In genomic region chr9:37784640-37785483, GRCh38 we compare ENCODE assay signal across 8 cellular contexts. TPM values are rescaled to one million over a fixed set of nuclear protein-coding genes. Genes with fewer than 3 reads are reported as not detected.
DNase-seq lines count a peak whose midpoint lies in the region; ATAC-seq and TF ChIP-seq lines count a peak whose summit lies in the region.

Gene EXOSC3 (minus strand): TSS chr9:37785064. CDS start chr9:37785044, 20 bp downstream.

- peak within 1 kb of the TSS; percentile 97 for H3K27ac Mint-ChIP-seq in activated naive CD8-positive, alpha-beta T cell treated with anti-CD3 and anti-CD28 coated beads for 36 hours

- H2BK120ac ChIP-seq in trophoblast cell (ENCODE audit: insufficient read depth, low read length, poor library complexity), result peak within 1 kb of the TSS; percentile 49

- intact Hi-C loops in Right ventricle myocardium superior (cut with DNase I), result loop anchor here (2.0 kb wide), 1 partner anchor 14 kb away; no protein-coding TSS in a partner anchor
- intact Hi-C loops in transverse colon (cut with DNase I; ENCODE audit: low total_unique reads), result no loop called here

- TF ChIP-seq POLR2A in GM10847 (IDR thresholded peaks at IDR 0.05; ENCODE audit: extremely low read depth, insufficient read length) (peak; percentile 95), transverse colon (IDR thresholded peaks at IDR 0.05) (peak; percentile 75)

- ATAC-seq in HG02588 (IDR thresholded peaks at IDR 0.05; ENCODE audit: unreplicated experiment), result peak; percentile 86
- ATAC-seq in Right ventricle myocardium superior (ENCODE audit: poor library complexity), result peak; percentile 99

- peaks cover 3% of the 10 kb centered on the region for H3K79me1 ChIP-seq in trophoblast cell (ENCODE audit: low read length)

- H4K8ac ChIP-seq in trophoblast cell (ENCODE audit: low read depth, low read length), result peak within 1 kb of the TSS; percentile 87

- peak within 1 kb of the TSS; percentile 86 for H3K9ac ChIP-seq in trophoblast cell (ENCODE audit: low read length)

- H2AFZ ChIP-seq in trophoblast cell (ENCODE audit: insufficient read depth, low read length, poor library complexity), result peak within 1 kb of the TSS; percentile 53

- in situ Hi-C loops in transverse colon (cut with MboI; ENCODE audit: low pct_ligation_motif_present in 1 of 4, low pct_unique_long_range_greater_than_20kb in 1 of 4, low sequenced_read_pairs in 3 of 4), result loop anchor here in 2 of 4 donors (25.0 kb wide), 3 partner anchors 102 to 323 kb away; partner anchors contain the start of genes FBXO10 (in 1 of the 2), TOMM5 (in 1 of the 2) and ZBTB5 (in 1 of the 2)

- H3K4me3 ChIP-seq in trophoblast cell (ENCODE audit: low read depth, low read length), result peak within 1 kb of the TSS; percentile 96
- peak within 1 kb of the TSS; percentile 68 to 93 (median 88) for H3K4me3 ChIP-seq in transverse colon

- H2BK5ac ChIP-seq in trophoblast cell (ENCODE audit: low read depth, low read length, poor library complexity), result no peak within 1 kb of the TSS

- DNase-seq in NCI-H1092 (lab: John Stamatoyannopoulos, UW), result peak; percentile 93
- DNase-seq in SKM-1 treated with dmso at 0.1 percent for 144 hours (lab: John Stamatoyannopoulos, UW; ENCODE audit: unreplicated experiment), result peak; percentile 91
- DNase-seq in activated naive CD8-positive, alpha-beta T cell treated with anti-CD3 and anti-CD28 coated beads for 36 hours, result peak; percentile 87
- peak; percentile 93 for DNase-seq in Right ventricle myocardium superior
- DNase-seq in trophoblast cell, result peak; percentile 94 to 96
- peak; percentile 91 for DNase-seq in transverse colon

- no peaks in the 10 kb centered on the region for H3K9me3 Mint-ChIP-seq in activated naive CD8-positive, alpha-beta T cell treated with anti-CD3 and anti-CD28 coated beads for 36 hours

- H2AK5ac ChIP-seq in trophoblast cell (ENCODE audit: low read length), result peak within 1 kb of the TSS; percentile 46

- peak in 3 of 5 experiments; percentile 10 to 33 (median 31) for TF ChIP-seq CTCF in transverse colon (IDR thresholded peaks at IDR 0.05)

- H3K14ac ChIP-seq in trophoblast cell (ENCODE audit: low read length), result peak within 1 kb of the TSS; percentile 74

- no peak for TF ChIP-seq EP300 in transverse colon (IDR thresholded peaks at IDR 0.05; ENCODE audit: low read depth)

- H3K79me2 ChIP-seq in trophoblast cell (ENCODE audit: control insufficient read depth, insufficient read depth, low read length, poor library complexity), result peaks cover 6% of the 10 kb centered on the region

- peak within 1 kb of the TSS; percentile 98 for H3K4me3 Mint-ChIP-seq in activated naive CD8-positive, alpha-beta T cell treated with anti-CD3 and anti-CD28 coated beads for 36 hours

- H3K4me2 ChIP-seq in trophoblast cell (ENCODE audit: low read length), result peak within 1 kb of the TSS; percentile 74

- peak within 1 kb of the TSS; percentile 18 for H3K4ac ChIP-seq in trophoblast cell (ENCODE audit: low read depth, low read length)

- H3K4me1 Mint-ChIP-seq in activated naive CD8-positive, alpha-beta T cell treated with anti-CD3 and anti-CD28 coated beads for 36 hours, result peaks cover 28% of the 10 kb centered on the region

- no peak within 1 kb of the TSS for H3K23ac ChIP-seq in trophoblast cell (ENCODE audit: low read length)

- peak within 1 kb of the TSS; percentile 50 for H3K18ac ChIP-seq in trophoblast cell (ENCODE audit: low read length)

- H4K12ac ChIP-seq in trophoblast cell (ENCODE audit: low read depth, low read length), result peak within 1 kb of the TSS; percentile 56

- peaks cover 9% of the 10 kb centered on the region for H3K27me3 Mint-ChIP-seq in activated naive CD8-positive, alpha-beta T cell treated with anti-CD3 and anti-CD28 coated beads for 36 hours

- H3K9me3 ChIP-seq in trophoblast cell (ENCODE audit: insufficient read depth, low read depth, low read length) (no peaks in the 10 kb centered on the region), transverse colon (no peaks in the 10 kb centered on the region)

- H2BK12ac ChIP-seq in trophoblast cell (ENCODE audit: low read length), result no peak within 1 kb of the TSS

- H3K27ac ChIP-seq in trophoblast cell (ENCODE audit: low read depth, low read length) (no peak within 1 kb of the TSS), transverse colon (peak within 1 kb of the TSS; percentile 84 to 93 (median 89))

- no CpG with 5 or more reads among the region's 73 CpGs for WGBS in trophoblast cell (ENCODE audit: extremely low coverage, insufficient coverage, insufficient read length)
- 1% methylated on average over 54 of the region's 73 CpGs; no CpG with 5 or more reads in 1 of the 2 donors for WGBS in transverse colon (ENCODE audit: low coverage in 1 of 2), 2 donors

- H3K4me1 ChIP-seq in trophoblast cell (ENCODE audit: control insufficient read depth in 1 of 2, insufficient read depth in 2 of 2, low read length in 2 of 2), result peaks cover 0 to 5% of the 10 kb centered on the region in 2 experiments
- peaks cover 11 to 23% (median 15%) of the 10 kb centered on the region in 4 donors for H3K4me1 ChIP-seq in transverse colon

- H3K27me3 ChIP-seq in trophoblast cell (ENCODE audit: insufficient read depth, low read length) (no peaks in the 10 kb centered on the region), transverse colon (no peaks in the 10 kb centered on the region)

- peaks cover 41% of the 10 kb centered on the region for H3K36me3 Mint-ChIP-seq in activated naive CD8-positive, alpha-beta T cell treated with anti-CD3 and anti-CD28 coated beads for 36 hours

- H4K91ac ChIP-seq in trophoblast cell (ENCODE audit: low read depth, low read length), result peak within 1 kb of the TSS; percentile 64

- H3K36me3 ChIP-seq in trophoblast cell (ENCODE audit: control insufficient read depth in 1 of 2, insufficient read depth in 2 of 2, low read length in 2 of 2) (peaks cover 0 to 13% of the 10 kb centered on the region in 2 experiments), transverse colon (peaks cover 0 to 31% (median 6%) of the 10 kb centered on the region in 4 donors)

RNA-seq across cellular contexts. Expression of gene EXOSC3, which starts in this region (rescaled TPM):
- 100 to 1,000 TPM; 139 to 147 TPM for total RNA-seq in activated naive CD8-positive, alpha-beta T cell treated with anti-CD3 and anti-CD28 coated beads for 36 hours
- 18.6 TPM for total RNA-seq in Right ventricle myocardium superior
- 18.8 and 19.1 TPM in 2 replicates for polyA plus RNA-seq in trophoblast cell (2013)
- 10 to 100 TPM in 2 of 4 donors, 1 to 10 TPM in 2; 2.6 to 46.2 (median 14.7) TPM for total RNA-seq in transverse colon
